ENCODE assay signal across 8 cellular contexts in genomic region chr16:2046889-2047329, GRCh38. TPM values are rescaled to one million over a fixed set of nuclear protein-coding genes. Genes with fewer than 3 reads are reported as not detected.
A peak's percentile ranks its signal among the peaks of the same experiment; 100 is the strongest.
DNase-seq lines count a peak whose midpoint lies in the region; ATAC-seq and TF ChIP-seq lines count a peak whose summit lies in the region.

No MANE protein-coding gene starts in this region.

- WGBS in heart left ventricle, 4 donors: 10 to 20% (median 15%) methylated on average over 7 to 8 of the region's 8 CpGs
- WGBS in liver: 13% methylated on average over 8 of the region's 8 CpGs
- WGBS in upper lobe of left lung, 2 donors: 23 to 26% methylated on average over 4 to 8 of the region's 8 CpGs

- peak overlapping the region; percentile 94 for H3K4me3 Mint-ChIP-seq in activated naive CD8-positive, alpha-beta T cell treated with anti-CD3 and anti-CD28 coated beads for 36 hours

- peak; percentile 17 to 51 for TF ChIP-seq RAD21 in liver (IDR thresholded peaks at IDR 0.05)

- peak overlapping the region; percentile 71 to 99 (median 91) for H3K4me3 ChIP-seq in heart left ventricle
- peak overlapping the region; percentile 65 to 97 (median 89) for H3K4me3 ChIP-seq in liver (ENCODE audit: low read depth in 1 of 3, low read length in 3 of 3)
- H3K4me3 ChIP-seq in upper lobe of left lung: peak overlapping the region; percentile 13 to 98 (median 76)

- H3K4me1 ChIP-seq in heart left ventricle (peaks cover 18 to 67% (median 53%) of the 10 kb centered on the region in 12 donors), liver (ENCODE audit: control insufficient read depth in 4 of 4, insufficient read depth in 4 of 4, low read length in 3 of 4) (peaks cover 9 to 50% (median 34%) of the 10 kb centered on the region in 4 donors), upper lobe of left lung (peaks cover 60 to 69% (median 61%) of the 10 kb centered on the region in 4 donors)

- peak overlapping the region; percentile 75 for H3K27ac Mint-ChIP-seq in activated naive CD8-positive, alpha-beta T cell treated with anti-CD3 and anti-CD28 coated beads for 36 hours

- no peaks in the 10 kb centered on the region for H3K9me3 Mint-ChIP-seq in activated naive CD8-positive, alpha-beta T cell treated with anti-CD3 and anti-CD28 coated beads for 36 hours

- peak overlapping the region; percentile 36 to 94 (median 86) for H3K27ac ChIP-seq in heart left ventricle
- peak overlapping the region; percentile 59 to 84 for H3K27ac ChIP-seq in liver (ENCODE audit: low read depth in 1 of 2, low read length in 2 of 2)
- H3K27ac ChIP-seq in upper lobe of left lung: peak overlapping the region; percentile 73 to 97 (median 86)

- TF ChIP-seq POLR2A in heart left ventricle (IDR thresholded peaks at IDR 0.05) (no peak), upper lobe of left lung (IDR thresholded peaks at IDR 0.05) (peak in 1 of 4 donors; percentile 32), GM18505 (IDR thresholded peaks at IDR 0.05; ENCODE audit: borderline replicate concordance, extremely low read depth, insufficient read depth, insufficient read length) (no peak)

- peak in 1 of 4 donors; percentile 71 for TF ChIP-seq EP300 in upper lobe of left lung (IDR thresholded peaks at IDR 0.05)

- DNase-seq in heart left ventricle: no peak
- no peak for DNase-seq in Right ventricle myocardium superior
- DNase-seq in activated naive CD8-positive, alpha-beta T cell treated with anti-CD3 and anti-CD28 coated beads for 36 hours: no peak
- DNase-seq in upper lobe of left lung: no peak
- no peak for DNase-seq in GM20000 (ENCODE audit: low spot score)

- no peaks in the 10 kb centered on the region for H3K27me3 Mint-ChIP-seq in activated naive CD8-positive, alpha-beta T cell treated with anti-CD3 and anti-CD28 coated beads for 36 hours

- H3K27me3 ChIP-seq in heart left ventricle: no peaks in the 10 kb centered on the region
- no peaks in the 10 kb centered on the region for H3K27me3 ChIP-seq in liver (ENCODE audit: control insufficient read depth in 4 of 4, insufficient read depth in 4 of 4, low read length in 3 of 4)
- no peaks in the 10 kb centered on the region for H3K27me3 ChIP-seq in upper lobe of left lung

- ATAC-seq in heart left ventricle (no peak), Right ventricle myocardium superior (ENCODE audit: poor library complexity) (no peak), upper lobe of left lung (ENCODE audit: low FRiP score in 2 of 2) (peak in 1 of 2 donors; percentile 59), GM18505 (IDR thresholded peaks at IDR 0.05; ENCODE audit: unreplicated experiment) (no peak), HG03039 (IDR thresholded peaks at IDR 0.05; ENCODE audit: unreplicated experiment) (no peak)

- H3K36me3 Mint-ChIP-seq in activated naive CD8-positive, alpha-beta T cell treated with anti-CD3 and anti-CD28 coated beads for 36 hours: peaks cover 2% of the 10 kb centered on the region

- H3K4me1 Mint-ChIP-seq in activated naive CD8-positive, alpha-beta T cell treated with anti-CD3 and anti-CD28 coated beads for 36 hours: peaks cover 16% of the 10 kb centered on the region

- TF ChIP-seq CTCF in heart left ventricle (IDR thresholded peaks at IDR 0.05) (no peak), liver (IDR thresholded peaks at IDR 0.05; ENCODE audit: low read depth, low read length, missing input control) (no peak), upper lobe of left lung (IDR thresholded peaks at IDR 0.05) (peak in 1 of 6 experiments; percentile 14), GM20000 (IDR thresholded peaks at IDR 0.05; ENCODE audit: extremely low read depth, missing control alignments) (no peak)

- H3K9me3 ChIP-seq in heart left ventricle (no peaks in the 10 kb centered on the region), liver (ENCODE audit: control insufficient read depth in 4 of 4, low read length in 3 of 4) (no peaks in the 10 kb centered on the region), upper lobe of left lung (no peaks in the 10 kb centered on the region)

- intact Hi-C loops in heart left ventricle (cut with DNase I) (loop anchor here in 4 of 10 donors (1.0 to 2.0 kb wide), 4 partner anchors 18 to 24 kb away; partner anchors contain the start of gene NHERF2 (in 1 of the 4)), Right ventricle myocardium superior (cut with DNase I) (no loop called here)

- H3K9ac ChIP-seq in liver (ENCODE audit: low read depth in 1 of 2, low read length in 2 of 2): peak overlapping the region; percentile 40 to 65

- H3K36me3 ChIP-seq in heart left ventricle: peaks cover 0 to 21% (median 19%) of the 10 kb centered on the region in 9 donors
- peaks cover 0 to 6% (median 4%) of the 10 kb centered on the region in 4 donors for H3K36me3 ChIP-seq in liver (ENCODE audit: control insufficient read depth in 4 of 4, insufficient read depth in 3 of 4, low read depth in 1 of 4, low read length in 3 of 4)
- H3K36me3 ChIP-seq in upper lobe of left lung: peaks cover 0 to 17% (median 10%) of the 10 kb centered on the region in 4 donors

TF ChIP-seq in liver, 16 proteins besides CTCF, POLR2A, EP300 and RAD21 (continues in another document):
- TF ChIP-seq, protein P1, sequence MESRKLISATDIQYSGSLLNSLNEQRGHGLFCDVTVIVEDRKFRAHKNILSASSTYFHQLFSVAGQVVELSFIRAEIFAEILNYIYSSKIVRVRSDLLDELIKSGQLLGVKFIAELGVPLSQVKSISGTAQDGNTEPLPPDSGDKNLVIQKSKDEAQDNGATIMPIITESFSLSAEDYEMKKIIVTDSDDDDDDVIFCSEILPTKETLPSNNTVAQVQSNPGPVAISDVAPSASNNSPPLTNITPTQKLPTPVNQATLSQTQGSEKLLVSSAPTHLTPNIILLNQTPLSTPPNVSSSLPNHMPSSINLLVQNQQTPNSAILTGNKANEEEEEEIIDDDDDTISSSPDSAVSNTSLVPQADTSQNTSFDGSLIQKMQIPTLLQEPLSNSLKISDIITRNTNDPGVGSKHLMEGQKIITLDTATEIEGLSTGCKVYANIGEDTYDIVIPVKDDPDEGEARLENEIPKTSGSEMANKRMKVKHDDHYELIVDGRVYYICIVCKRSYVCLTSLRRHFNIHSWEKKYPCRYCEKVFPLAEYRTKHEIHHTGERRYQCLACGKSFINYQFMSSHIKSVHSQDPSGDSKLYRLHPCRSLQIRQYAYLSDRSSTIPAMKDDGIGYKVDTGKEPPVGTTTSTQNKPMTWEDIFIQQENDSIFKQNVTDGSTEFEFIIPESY (IDR thresholded peaks at IDR 0.05): no peak
- no peak for TF ChIP-seq EGR1 (IDR thresholded peaks at IDR 0.05; ENCODE audit: low read depth in 2 of 2)
- no peak for TF ChIP-seq GABPA (IDR thresholded peaks at IDR 0.05 in 1 of 2, conservative IDR thresholded peaks at IDR 0.05 in 1 of 2)
- TF ChIP-seq YY1 (IDR thresholded peaks at IDR 0.05): no peak
- TF ChIP-seq, protein P2, sequence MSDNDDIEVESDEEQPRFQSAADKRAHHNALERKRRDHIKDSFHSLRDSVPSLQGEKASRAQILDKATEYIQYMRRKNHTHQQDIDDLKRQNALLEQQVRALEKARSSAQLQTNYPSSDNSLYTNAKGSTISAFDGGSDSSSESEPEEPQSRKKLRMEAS (IDR thresholded peaks at IDR 0.05): no peak
- no peak for TF ChIP-seq RXRA (IDR thresholded peaks at IDR 0.05)
- TF ChIP-seq ATF3 (IDR thresholded peaks at IDR 0.05): no peak
- peak; percentile 32 for TF ChIP-seq TAF1 (conservative IDR thresholded peaks at IDR 0.05)
- no peak for TF ChIP-seq FOXA1 (IDR thresholded peaks at IDR 0.05)
- TF ChIP-seq FOXA2 (IDR thresholded peaks at IDR 0.05): no peak

RNA-seq across cellular contexts. Expression of gene NTHL1, which starts 0.7 kb away (rescaled TPM):
- 10 to 100 TPM in 7 of 9 donors, 1 to 10 TPM in 2; 9.0 to 25.0 (median 11.7) TPM for total RNA-seq in heart left ventricle
- polyA plus RNA-seq in heart left ventricle: 10 to 100 TPM; 13.1 to 32.3 TPM
- 26.2 TPM for total RNA-seq in Right ventricle myocardium superior
- 10 to 100 TPM; 30.6 to 32.0 TPM for total RNA-seq in activated naive CD8-positive, alpha-beta T cell treated with anti-CD3 and anti-CD28 coated beads for 36 hours
- 10 to 100 TPM; 10.4 to 12.7 TPM for total RNA-seq in liver
- polyA plus RNA-seq in liver: 100 to 1,000 TPM in 1 of 2 donors, 10 to 100 TPM in 1; 25.4 to 166 TPM
- total RNA-seq in upper lobe of left lung: 10 to 100 TPM; 17.8 to 43.6 (median 28.8) TPM

RNA-seq across cellular contexts. Expression of gene TSC2, which starts 0.9 kb away (rescaled TPM):
- total RNA-seq in heart left ventricle (10 to 100 TPM; 48.4 to 94.5 (median 70.4) TPM), Right ventricle myocardium superior (67.8 TPM), liver (10 to 100 TPM; 28.3 to 51.2 TPM), upper lobe of left lung (100 to 1,000 TPM in 4 of 6 donors, 10 to 100 TPM in 2; 47.3 to 296 (median 118) TPM)
- polyA plus RNA-seq in heart left ventricle (10 to 100 TPM; 33.3 to 44.8 TPM), liver (10 to 100 TPM; 23.3 to 29.1 TPM)
- total RNA-seq in activated naive CD8-positive, alpha-beta T cell treated with anti-CD3 and anti-CD28 coated beads for 36 hours: 10 to 100 TPM; 52.3 to 57.5 TPM

RNA-seq across cellular contexts. Expression of gene NHERF2, which starts 20.2 kb away (rescaled TPM):
- total RNA-seq in heart left ventricle: 100 to 1,000 TPM; 124 to 496 (median 227) TPM
- 100 to 1,000 TPM; 213 to 396 TPM for polyA plus RNA-seq in heart left ventricle
- total RNA-seq in Right ventricle myocardium superior: 258 TPM
- 1 to 10 TPM; 2.4 to 3.7 TPM for total RNA-seq in activated naive CD8-positive, alpha-beta T cell treated with anti-CD3 and anti-CD28 coated beads for 36 hours
- total RNA-seq in liver: 10 to 100 TPM; 36.6 to 85.8 TPM
- 100 to 1,000 TPM in 1 of 2 donors, 10 to 100 TPM in 1; 62.4 to 205 TPM for polyA plus RNA-seq in liver
- 100 to 1,000 TPM; 131 to 604 (median 283) TPM for total RNA-seq in upper lobe of left lung

RNA-seq across cellular contexts. Expression of gene NPW, which starts 27.3 kb away (rescaled TPM):
- total RNA-seq in heart left ventricle (under 1 TPM in 1 of 9 donors, not detected in 8; 0.69 TPM), Right ventricle myocardium superior (not detected), liver (1 to 10 TPM; 1.3 to 8.4 TPM), upper lobe of left lung (under 1 TPM in 2 of 6 donors, not detected in 4; 0.67 to 0.80 TPM)
- polyA plus RNA-seq in heart left ventricle (under 1 TPM in 1 of 2 donors, not detected in 1; 0.19 TPM), liver (10 to 100 TPM in 1 of 2 donors, 1 to 10 TPM in 1; 9.9 to 20.6 TPM)
- total RNA-seq in activated naive CD8-positive, alpha-beta T cell treated with anti-CD3 and anti-CD28 coated beads for 36 hours: 10 to 100 TPM; 29.1 to 34.2 TPM

RNA-seq across cellular contexts. Expression of gene ZNF598, which starts 37.3 kb away (rescaled TPM):
- total RNA-seq in heart left ventricle: 10 to 100 TPM; 10.9 to 47.4 (median 17.0) TPM
- 10 to 100 TPM in 1 of 2 donors, 1 to 10 TPM in 1; 9.4 to 33.8 TPM for polyA plus RNA-seq in heart left ventricle
- 17.2 TPM for total RNA-seq in Right ventricle myocardium superior
- total RNA-seq in activated naive CD8-positive, alpha-beta T cell treated with anti-CD3 and anti-CD28 coated beads for 36 hours: 10 to 100 TPM; 98.3 to 99.8 TPM
- 10 to 100 TPM; 12.8 to 19.7 TPM for total RNA-seq in liver
- polyA plus RNA-seq in liver: 10 to 100 TPM in 1 of 2 donors, 1 to 10 TPM in 1; 2.7 to 28.4 TPM
- total RNA-seq in upper lobe of left lung: 10 to 100 TPM; 20.1 to 62.8 (median 41.7) TPM

Comparison
In these comparisons a context has a peak if more than half of its experiments do, and no peak if none do; other contexts are left out.
1. RNA of gene NHERF2, which starts 20.2 kb away (total RNA-seq): 131 to 604 TPM in upper lobe of left lung, 258 TPM in Right ventricle myocardium superior (single experiment), 124 to 496 TPM in heart left ventricle and 36.6 to 85.8 TPM in liver; 2.4 to 3.7 TPM in activated naive CD8-positive, alpha-beta T cell treated with anti-CD3 and anti-CD28 coated beads for 36 hours; every median in the first group is over 4 times any median in the second.
2. Peak in every context shown above with its lines, with median percentiles within 50 percentile points of each other: H3K27ac ChIP-seq and H3K4me3 ChIP-seq.